Comparison of ENCODE assay signal across 12 cellular contexts in genomic region chr7:94178247-94178646, GRCh38.
DNase-seq lines count a peak whose midpoint lies in the region; ATAC-seq and TF ChIP-seq lines count a peak whose summit lies in the region.
"Had no signal": no experiment of that assay in that cellular context is flagged by ENCODE, and none has a peak within 500 bp of the region (broad histone marks: within the 10 kb centered on the region; RNA-seq: fewer than 3 reads in every experiment).

No MANE protein-coding gene starts in this region.

- H3K4me3 ChIP-seq in A673 (ENCODE audit: low read depth, low read length, poor library complexity, severe bottlenecking) (no peak overlapping the region), gastrocnemius medialis (no peak overlapping the region)
- H3K4me3 ChIP-seq: SJSA1 had no signal

- no peak for TF ChIP-seq POLR2A in gastrocnemius medialis (IDR thresholded peaks at IDR 0.05)

- DNase-seq in A673 (ENCODE audit: low spot score) (no peak), gastrocnemius medialis (no peak), C1 segment of cervical spinal cord (lab: John Stamatoyannopoulos, UW) (no peak), NCI-H2196 (lab: John Stamatoyannopoulos, UW; ENCODE audit: unreplicated experiment) (no peak)
- no peak for DNase-seq in activated CD4-positive, alpha-beta T cell treated with anti-CD3 and anti-CD28 coated beads for 1 hour
- DNase-seq: activated CD8-positive, alpha-beta memory T cell treated with anti-CD3 and anti-CD28 coated beads for 24 hours; natural killer cell; NCI-H2081 treated with DMSO at 0.1 percent for 48 hours had no signal

- H3K27ac ChIP-seq in A673 (ENCODE audit: low read depth, low read length, poor library complexity, severe bottlenecking) = peak overlapping the region; percentile 3
- H3K27ac ChIP-seq in gastrocnemius medialis = no peak overlapping the region
- H3K27ac ChIP-seq: SJSA1 had no signal

- no peaks in the 10 kb centered on the region for H3K36me3 ChIP-seq in A673 (ENCODE audit: insufficient read depth, low read length, poor library complexity, severe bottlenecking)
- no peaks in the 10 kb centered on the region for H3K36me3 ChIP-seq in gastrocnemius medialis
- H3K36me3 ChIP-seq: SJSA1 had no signal

- CTCF ChIA-PET in A673 (lab: Charles Lee) = interaction anchor here (0.7 kb wide), 1 partner anchor 477 kb away, joined by 3 read pairs; the partner anchor contains the start of gene SGCE

- ATAC-seq in GM19035 (IDR thresholded peaks at IDR 0.05; ENCODE audit: unreplicated experiment) (peak; percentile 89), HG02588 (IDR thresholded peaks at IDR 0.05; ENCODE audit: unreplicated experiment) (peak; percentile 94), HG03378 (IDR thresholded peaks at IDR 0.05; ENCODE audit: unreplicated experiment) (peak; percentile 97), gastrocnemius medialis (no peak)
- ATAC-seq: natural killer cell had no signal

- in situ Hi-C loops in gastrocnemius medialis (cut with MboI; ENCODE audit: low sequenced_read_pairs in 4 of 4) = no loop called here

- H3K4me1 ChIP-seq in A673 (ENCODE audit: insufficient read depth, low read length, poor library complexity, severe bottlenecking) (peaks cover 40% of the 10 kb centered on the region), gastrocnemius medialis (peaks cover 0 to 2% of the 10 kb centered on the region in 2 donors)

- H3K27me3 ChIP-seq in A673 (replicated peaks; ENCODE audit: insufficient read depth, low read depth, low read length, poor library complexity) (no peaks in the 10 kb centered on the region), gastrocnemius medialis (no peaks in the 10 kb centered on the region)
- H3K27me3 ChIP-seq: SJSA1 had no signal

- no TSS peak for BruUV-seq in A673 (replicated peaks; lab: Mats Ljungman, UMichigan)

- POLR2A ChIA-PET in A673 (lab: Charles Lee; ENCODE audit: low non-redundant PET) = no interaction called here

- intact Hi-C loops in A673 (cut with micrococcal nuclease; ENCODE audit: unreplicated experiment) = no loop called here
- intact Hi-C loops in gastrocnemius medialis (cut with DNase I; ENCODE audit: low total_unique reads) = no loop called here

- TF ChIP-seq CTCF in A673 (conservative IDR thresholded peaks at IDR 0.05; ENCODE audit: low read depth, low read length) = no peak
- no peak for TF ChIP-seq CTCF in gastrocnemius medialis (IDR thresholded peaks at IDR 0.05 in 4 of 5, conservative IDR thresholded peaks at IDR 0.05 in 1 of 5)

- H3K9me3 ChIP-seq in A673 (ENCODE audit: low read depth, low read length, poor library complexity, severe bottlenecking) (no peaks in the 10 kb centered on the region), gastrocnemius medialis (no peaks in the 10 kb centered on the region)
- H3K9me3 ChIP-seq: SJSA1 had no signal

Comparison
In these comparisons a context has a peak if more than half of its experiments do, and no peak if none do; other contexts are left out.
1. ATAC-seq: peak in GM19035 (single experiment), HG02588 (single experiment) and HG03378 (single experiment); none in gastrocnemius medialis (0 of 2).